In genomic region chr7:82081644-82082224, GRCh38 we compare ENCODE assay signal across 22 cellular contexts.
DNase-seq lines count a peak whose midpoint lies in the region; ATAC-seq, FAIRE-seq and TF ChIP-seq lines count a peak whose summit lies in the region.
"Had no signal": no experiment of that assay in that cellular context is flagged by ENCODE, and none has a peak within 500 bp of the region (broad histone marks: within the 10 kb centered on the region; RNA-seq: fewer than 3 reads in every experiment).

No MANE protein-coding gene starts in this region.

- TF ChIP-seq CTCF in GM06990 (IDR thresholded peaks at IDR 0.05; ENCODE audit: insufficient read depth, low read length, poor library complexity, severe bottlenecking) (peak; percentile 8), WTC11 (IDR thresholded peaks at IDR 0.05) (no peak), kidney (IDR thresholded peaks at IDR 0.05; ENCODE audit: borderline replicate concordance, extremely low read depth, insufficient read depth) (no peak), spleen (IDR thresholded peaks at IDR 0.05 in 8 of 11, conservative IDR thresholded peaks at IDR 0.05 in 3 of 11) (no peak), tibial nerve (IDR thresholded peaks at IDR 0.05) (no peak)

- DNase-seq in GM06990 (ENCODE audit: extremely low read depth, insufficient read length) (peak; percentile 14), WTC11 (ENCODE audit: low spot score) (peak; percentile 22), kidney (peak; percentile 37), spleen (peak; percentile 66), NCI-H748 treated with DMSO at 0.1 percent for 48 hours (lab: John Stamatoyannopoulos, UW) (no peak), T-helper 9 cell (no peak), tibial nerve (ENCODE audit: low spot score in 2 of 2) (no peak)
- DNase-seq: Calu3; CD8-positive, alpha-beta T cell; EL; NCI-H1436 treated with DMSO at 0.1 percent for 48 hours; NCI-H2029 treated with DMSO at 0.1 percent for 48 hours; NCI-H2171; NCI-H446 treated with DMSO at 0.1 percent for 48 hours; OCI-M1; Right ventricle myocardium superior had no signal

- no peak for FAIRE-seq in kidney (lab: Jason Lieb, UNC)
- FAIRE-seq: A549 had no signal

- H3K4me1 ChIP-seq in kidney (ENCODE audit: control insufficient read depth in 1 of 2, insufficient read depth in 1 of 2, low read depth in 1 of 2, low read length in 2 of 2) (no peaks in the 10 kb centered on the region), spleen (no peaks in the 10 kb centered on the region), tibial nerve (no peaks in the 10 kb centered on the region)
- H3K4me1 ChIP-seq: A549, BLaER1, HAP-1 had no signal

- no peak overlapping the region for H3K9ac ChIP-seq in kidney (ENCODE audit: low read length in 2 of 2)
- H3K9ac ChIP-seq: BLaER1 had no signal

- 69 to 86% (median 85%) methylated on average over 10 to 12 of the region's 12 CpGs for WGBS in spleen, 5 donors
- WGBS in tibial nerve, 2 donors = 83 to 95% methylated on average over 11 to 12 of the region's 12 CpGs

- H3K36me3 Mint-ChIP-seq in WTC11 = no peaks in the 10 kb centered on the region
- H3K36me3 Mint-ChIP-seq: CD8-positive, alpha-beta T cell had no signal

- H3K27me3 Mint-ChIP-seq in WTC11 (ENCODE audit: low read depth) = no peaks in the 10 kb centered on the region

- no peaks in the 10 kb centered on the region for H3K27me3 ChIP-seq in GM06990 (replicated peaks; ENCODE audit: control insufficient read depth, insufficient read depth, low read length)
- no peaks in the 10 kb centered on the region for H3K27me3 ChIP-seq in spleen (replicated peaks in 1 of 7)
- no peaks in the 10 kb centered on the region for H3K27me3 ChIP-seq in tibial nerve
- H3K27me3 ChIP-seq: BLaER1 had no signal

- no peaks in the 10 kb centered on the region for H3K9me3 Mint-ChIP-seq in WTC11

- H3K4me3 ChIP-seq in GM06990 (replicated peaks; ENCODE audit: low read depth, low read length) (no peak overlapping the region), kidney (ENCODE audit: low read length in 2 of 2) (no peak overlapping the region), spleen (no peak overlapping the region), tibial nerve (no peak overlapping the region)
- H3K4me3 ChIP-seq: A549, BLaER1, HAP-1, SK-N-MC had no signal

- TF ChIP-seq EP300 in tibial nerve (IDR thresholded peaks at IDR 0.05) = no peak

- H3K27ac Mint-ChIP-seq in WTC11 = no peak overlapping the region; the same call in 1 of the 2 replicates
- H3K27ac Mint-ChIP-seq: CD8-positive, alpha-beta T cell had no signal

- H3K27ac ChIP-seq in kidney (ENCODE audit: low read depth in 2 of 2, low read length in 2 of 2) (no peak overlapping the region), spleen (no peak overlapping the region), tibial nerve (no peak overlapping the region)
- H3K27ac ChIP-seq: A549, BLaER1, HL-60, SK-N-MC had no signal

- H3K9me3 ChIP-seq in kidney (ENCODE audit: control insufficient read depth in 1 of 2, low read length in 2 of 2) (no peaks in the 10 kb centered on the region), spleen (no peaks in the 10 kb centered on the region), tibial nerve (no peaks in the 10 kb centered on the region)
- H3K9me3 ChIP-seq: A549, BLaER1, HAP-1 had no signal

- CTCF ChIA-PET in WTC11 (lab: Charles Lee) = no interaction called here

- ATAC-seq in WTC11 = peak; percentile 88
- ATAC-seq in GM21390 (IDR thresholded peaks at IDR 0.05; ENCODE audit: unreplicated experiment) = no peak
- ATAC-seq: A549; CD8-positive, alpha-beta T cell had no signal

- H3K36me3 ChIP-seq in GM06990 (ENCODE audit: control insufficient read depth, insufficient read depth, low read length) (no peaks in the 10 kb centered on the region), kidney (ENCODE audit: control insufficient read depth in 1 of 2, insufficient read depth in 2 of 2, low read length in 2 of 2) (peaks cover 0 to 4% of the 10 kb centered on the region in 2 donors), spleen (no peaks in the 10 kb centered on the region), tibial nerve (peaks cover 0 to 20% (median 2%) of the 10 kb centered on the region in 3 donors)
- H3K36me3 ChIP-seq: BLaER1, HAP-1 had no signal

- intact Hi-C loops in kidney (cut with DNase I) (no loop called here), spleen (cut with DNase I; ENCODE audit: low total_unique reads) (no loop called here)

- H3K4me1 Mint-ChIP-seq in WTC11 = peaks cover 1% of the 10 kb centered on the region

- H3K4me3 Mint-ChIP-seq in WTC11 = no peak overlapping the region
- H3K4me3 Mint-ChIP-seq: CD8-positive, alpha-beta T cell had no signal

- TF ChIP-seq POLR2A in spleen (IDR thresholded peaks at IDR 0.05) = no peak
- TF ChIP-seq POLR2A in tibial nerve (IDR thresholded peaks at IDR 0.05) = no peak

- POLR2A ChIA-PET in WTC11 (lab: Charles Lee) = no interaction called here

TF ChIP-seq in WTC11, 78 proteins besides CTCF, POLR2A, EP300 and RAD21:
- TF ChIP-seq MAX (CRISPR knock-in tag; IDR thresholded peaks at IDR 0.05) (no peak), NFATC4 (CRISPR knock-in tag; IDR thresholded peaks at IDR 0.05) (no peak), JUN (CRISPR knock-in tag; IDR thresholded peaks at IDR 0.05) (no peak), USF2 (CRISPR knock-in tag; IDR thresholded peaks at IDR 0.05) (no peak)

Comparison
In these comparisons a context has a peak if more than half of its experiments do, and no peak if none do; other contexts are left out.
1. DNase-seq: peak in GM06990 (single experiment), WTC11 (single experiment), kidney (single experiment) and spleen (single experiment); none in NCI-H748 treated with DMSO at 0.1 percent for 48 hours (single experiment), T-helper 9 cell (single experiment) and tibial nerve (0 of 2).